19 cellular contexts compared by ENCODE assay signal in genomic region chr10:70358446-70358845, GRCh38.
"Had no signal": no experiment of that assay in that cellular context is flagged by ENCODE, and none has a peak within 500 bp of the region (broad histone marks: within the 10 kb centered on the region; RNA-seq: fewer than 3 reads in every experiment).

No MANE protein-coding gene starts in this region.

- ATAC-seq: activated CD4-positive, alpha-beta T cell treated with anti-CD3 and anti-CD28 coated beads for 36 hours; activated naive CD4-positive, alpha-beta T cell treated with anti-CD3 and anti-CD28 coated beads, Interleukin-2, amount 50 U/mL, for 72 hours; stimulated activated naive B cell treated with anti-CD40 and anti-IgM and Interleukin-4, amounts not matched to agents 10 μg/mL and 1 μg/mL and 100 μg/mL, for 72 hours had no signal

- H3K4me1 ChIP-seq: colonic mucosa had no signal

- H3K36me3 Mint-ChIP-seq: activated naive CD4-positive, alpha-beta T cell treated with anti-CD3 and anti-CD28 coated beads, Interleukin-2, amount 50 U/mL, for 72 hours; stimulated activated naive B cell treated with anti-CD40 and anti-IgM and Interleukin-4, amounts not matched to agents 10 μg/mL and 1 μg/mL and 100 μg/mL, for 72 hours had no signal

- H3K36me3 ChIP-seq: colonic mucosa, esophagus squamous epithelium, sigmoid colon, thyroid gland, WERI-Rb-1 had no signal

- H3K4me3 ChIP-seq: colonic mucosa, esophagus squamous epithelium, sigmoid colon, thyroid gland had no signal

- H3K27me3 Mint-ChIP-seq: activated CD4-positive, alpha-beta memory T cell treated with anti-CD3 and anti-CD28 coated beads, Interleukin-2, amount 10 ng/mL, durations not matched to agents 7 days and 5 days; activated CD4-positive, alpha-beta T cell treated with anti-CD3 and anti-CD28 coated beads for 36 hours had no signal

- H3K4me3 Mint-ChIP-seq: activated CD4-positive, alpha-beta memory T cell treated with anti-CD3 and anti-CD28 coated beads, Interleukin-2, amount 10 ng/mL, durations not matched to agents 7 days and 5 days; activated CD4-positive, alpha-beta T cell treated with anti-CD3 and anti-CD28 coated beads for 36 hours; neural crest cell; stimulated activated naive B cell treated with anti-CD40 and anti-IgM and Interleukin-4, amounts not matched to agents 10 μg/mL and 1 μg/mL and 100 μg/mL, for 72 hours had no signal

- H3K27me3 ChIP-seq: colonic mucosa, esophagus squamous epithelium, sigmoid colon, thyroid gland had no signal

- H3K27ac Mint-ChIP-seq: activated CD4-positive, alpha-beta memory T cell treated with anti-CD3 and anti-CD28 coated beads, Interleukin-2, amount 10 ng/mL, durations not matched to agents 7 days and 5 days; activated CD4-positive, alpha-beta T cell treated with anti-CD3 and anti-CD28 coated beads for 36 hours; activated naive CD4-positive, alpha-beta T cell treated with anti-CD3 and anti-CD28 coated beads, Interleukin-2, amount 50 U/mL, for 72 hours had no signal

- DNase-seq: activated CD4-positive, alpha-beta memory T cell treated with anti-CD3 and anti-CD28 coated beads, Interleukin-2, amount 10 ng/mL, durations not matched to agents 7 days and 5 days; activated CD4-positive, alpha-beta T cell treated with anti-CD3 and anti-CD28 coated beads for 36 hours; activated CD8-positive, alpha-beta memory T cell treated with anti-CD3 and anti-CD28 coated beads, Interleukin-2, amount 50 U/mL, for 4 hours; activated effector memory CD4-positive, alpha-beta T cell treated with anti-CD3 and anti-CD28 coated beads, Interleukin-2, amount 50 U/mL, for 16 hours; activated T-cell treated with anti-CD3 and anti-CD28 coated beads, Interleukin-2, amount 50 U/mL, for 48 hours; caudate nucleus; colonic mucosa; effector CD4-positive, alpha-beta T cell; esophagus squamous epithelium; kidney glomerular epithelial cell; left ventricle myocardium superior; mesendoderm; sigmoid colon; stimulated activated CD4-positive, alpha-beta T cell treated with anti-CD3 and anti-CD28 coated beads, Interleukin-12 subunit alpha, Interleukin-12 subunit beta, amount 100 ng/mL, for 4 hours; stimulated activated naive B cell treated with anti-CD40 and anti-IgM and Interleukin-4, amounts not matched to agents 10 μg/mL and 1 μg/mL and 100 μg/mL, for 72 hours; thyroid gland; WERI-Rb-1 had no signal

- H3K27ac ChIP-seq: colonic mucosa, esophagus squamous epithelium, sigmoid colon, thyroid gland, WERI-Rb-1 had no signal

- H3K9me3 ChIP-seq: colonic mucosa, esophagus squamous epithelium, sigmoid colon, thyroid gland had no signal

- H3K9me3 Mint-ChIP-seq: activated CD4-positive, alpha-beta memory T cell treated with anti-CD3 and anti-CD28 coated beads, Interleukin-2, amount 10 ng/mL, durations not matched to agents 7 days and 5 days; activated naive CD4-positive, alpha-beta T cell treated with anti-CD3 and anti-CD28 coated beads, Interleukin-2, amount 50 U/mL, for 72 hours; neural crest cell; stimulated activated naive B cell treated with anti-CD40 and anti-IgM and Interleukin-4, amounts not matched to agents 10 μg/mL and 1 μg/mL and 100 μg/mL, for 72 hours had no signal
